In the genomic region with DNA sequence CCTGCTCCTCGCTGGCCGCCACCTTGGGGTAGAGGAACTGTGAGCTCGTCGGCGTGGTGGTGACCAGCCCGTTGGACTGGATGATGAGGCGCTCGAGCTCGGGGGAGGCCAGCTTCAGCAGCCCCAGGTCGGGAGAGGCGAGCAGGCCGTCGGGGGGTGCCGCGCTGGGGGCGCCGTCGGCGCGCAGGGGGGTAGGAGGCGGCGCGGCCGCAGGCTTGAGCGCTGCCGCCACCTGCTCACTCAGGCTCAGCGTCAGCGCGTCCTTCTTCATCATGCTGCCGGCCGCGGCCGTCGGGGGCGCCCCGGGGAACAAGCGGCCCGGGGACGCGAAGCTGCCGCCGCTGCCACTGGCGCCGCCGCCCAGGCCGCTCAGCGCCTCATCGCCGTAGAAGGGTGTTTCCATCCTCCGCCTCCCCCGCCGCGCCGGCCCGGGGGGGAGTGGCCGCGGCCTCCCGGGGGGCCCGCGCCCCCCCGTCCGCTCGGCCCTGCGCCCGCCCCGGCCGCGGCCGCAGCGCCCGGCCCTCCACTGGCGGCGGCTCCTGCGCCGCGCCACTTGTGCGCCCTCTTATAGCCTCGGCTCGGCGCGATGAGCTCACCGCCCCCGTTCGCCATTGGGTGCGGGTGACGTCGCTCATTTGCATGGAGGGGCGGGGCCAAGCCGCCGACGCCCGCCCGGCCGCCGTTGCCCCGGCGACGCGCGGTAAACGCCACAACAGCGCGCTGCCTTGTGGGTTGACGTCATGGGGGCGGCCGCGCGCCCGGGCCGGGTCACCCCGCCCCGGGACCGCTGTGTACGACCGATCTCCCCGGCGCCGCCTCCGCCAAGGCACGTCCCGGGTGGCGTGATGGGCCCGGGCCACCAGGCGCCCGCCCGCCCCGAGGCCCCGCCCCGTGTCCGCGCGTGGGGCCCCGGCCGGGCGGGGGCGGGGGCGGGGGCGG, we compare ENCODE assay signal across 1 cellular context.
TF ChIP-seq lines count a peak whose summit lies in the region.

TSS of gene JUND (minus strand) at position 541 of the 939 bp plus-strand sequence. CDS start at position 403, 138 bp downstream.

TF ChIP-seq in K562, 482 proteins besides CTCF, POLR2A, EP300 and RAD21 (continued from another document and continues in another):
- TF ChIP-seq, protein P1, sequence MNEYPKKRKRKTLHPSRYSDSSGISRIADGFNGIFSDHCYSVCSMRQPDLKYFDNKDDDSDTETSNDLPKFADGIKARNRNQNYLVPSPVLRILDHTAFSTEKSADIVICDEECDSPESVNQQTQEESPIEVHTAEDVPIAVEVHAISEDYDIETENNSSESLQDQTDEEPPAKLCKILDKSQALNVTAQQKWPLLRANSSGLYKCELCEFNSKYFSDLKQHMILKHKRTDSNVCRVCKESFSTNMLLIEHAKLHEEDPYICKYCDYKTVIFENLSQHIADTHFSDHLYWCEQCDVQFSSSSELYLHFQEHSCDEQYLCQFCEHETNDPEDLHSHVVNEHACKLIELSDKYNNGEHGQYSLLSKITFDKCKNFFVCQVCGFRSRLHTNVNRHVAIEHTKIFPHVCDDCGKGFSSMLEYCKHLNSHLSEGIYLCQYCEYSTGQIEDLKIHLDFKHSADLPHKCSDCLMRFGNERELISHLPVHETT (CRISPR knock-in tag; conservative IDR thresholded peaks at IDR 0.05 in 1 of 2, IDR thresholded peaks at IDR 0.05 in 1 of 2) = peak in 1 of 2 experiments; percentile 100; a peak in 2 of 4 replicates
- TF ChIP-seq BRD9 (IDR thresholded peaks at IDR 0.05; ENCODE audit: low read depth, partially characterized antibody) = no peak
- no peak for TF ChIP-seq LCOR (CRISPR knock-in tag; IDR thresholded peaks at IDR 0.05)
- no peak for TF ChIP-seq MXD1 (CRISPR knock-in tag; IDR thresholded peaks at IDR 0.05; ENCODE audit: borderline replicate concordance, poor library complexity, severe bottlenecking)
- TF ChIP-seq HSF4 (CRISPR knock-in tag; IDR thresholded peaks at IDR 0.05; ENCODE audit: borderline replicate concordance) = no peak
- no peak for TF ChIP-seq ZNF449 (CRISPR knock-in tag; IDR thresholded peaks at IDR 0.05)
- no peak for TF ChIP-seq STAT5A (IDR thresholded peaks at IDR 0.05; ENCODE audit: borderline replicate concordance, low read length)
- TF ChIP-seq, protein P2, sequence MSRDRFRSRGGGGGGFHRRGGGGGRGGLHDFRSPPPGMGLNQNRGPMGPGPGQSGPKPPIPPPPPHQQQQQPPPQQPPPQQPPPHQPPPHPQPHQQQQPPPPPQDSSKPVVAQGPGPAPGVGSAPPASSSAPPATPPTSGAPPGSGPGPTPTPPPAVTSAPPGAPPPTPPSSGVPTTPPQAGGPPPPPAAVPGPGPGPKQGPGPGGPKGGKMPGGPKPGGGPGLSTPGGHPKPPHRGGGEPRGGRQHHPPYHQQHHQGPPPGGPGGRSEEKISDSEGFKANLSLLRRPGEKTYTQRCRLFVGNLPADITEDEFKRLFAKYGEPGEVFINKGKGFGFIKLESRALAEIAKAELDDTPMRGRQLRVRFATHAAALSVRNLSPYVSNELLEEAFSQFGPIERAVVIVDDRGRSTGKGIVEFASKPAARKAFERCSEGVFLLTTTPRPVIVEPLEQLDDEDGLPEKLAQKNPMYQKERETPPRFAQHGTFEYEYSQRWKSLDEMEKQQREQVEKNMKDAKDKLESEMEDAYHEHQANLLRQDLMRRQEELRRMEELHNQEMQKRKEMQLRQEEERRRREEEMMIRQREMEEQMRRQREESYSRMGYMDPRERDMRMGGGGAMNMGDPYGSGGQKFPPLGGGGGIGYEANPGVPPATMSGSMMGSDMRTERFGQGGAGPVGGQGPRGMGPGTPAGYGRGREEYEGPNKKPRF (IDR thresholded peaks at IDR 0.05; ENCODE audit: low read depth, low read length) = no peak
- no peak; the same call in 1 of the 2 replicates for TF ChIP-seq ZKSCAN1 (IDR thresholded peaks at IDR 0.05; ENCODE audit: low read depth, low read length)
- no peak for TF ChIP-seq NBN (IDR thresholded peaks at IDR 0.05; ENCODE audit: low read depth)
- TF ChIP-seq ZNF445 (CRISPR knock-in tag; IDR thresholded peaks at IDR 0.05; ENCODE audit: low read depth) = no peak
- TF ChIP-seq NCOA6 (IDR thresholded peaks at IDR 0.05) = peak; percentile 94
- TF ChIP-seq ZNF780A (CRISPR knock-in tag; IDR thresholded peaks at IDR 0.05) = no peak
- no peak for TF ChIP-seq PTBP1 (IDR thresholded peaks at IDR 0.05; ENCODE audit: low read depth, low read length)
- no peak for TF ChIP-seq KLF16 (IDR thresholded peaks at IDR 0.05)
- peak; percentile 77 for TF ChIP-seq GTF2A2 (tag; IDR thresholded peaks at IDR 0.05)
- peak; percentile 60; the same call in 1 of the 2 replicates for TF ChIP-seq RNF2 (IDR thresholded peaks at IDR 0.05)
- TF ChIP-seq SLC30A9 (CRISPR knock-in tag; IDR thresholded peaks at IDR 0.05) = no peak
- no peak for TF ChIP-seq SPI1 (IDR thresholded peaks at IDR 0.05; ENCODE audit: borderline replicate concordance, low read depth, low read length)
- TF ChIP-seq SETDB1 (IDR thresholded peaks at IDR 0.05; ENCODE audit: low read length) = no peak
- no peak for TF ChIP-seq BRCA1 (IDR thresholded peaks at IDR 0.05)
- no peak for TF ChIP-seq BRCA1 (CRISPR knock-in tag; IDR thresholded peaks at IDR 0.05)
- TF ChIP-seq ZFX (CRISPR knock-in tag; IDR thresholded peaks at IDR 0.05) = peak; percentile 74
- TF ChIP-seq SRSF9 (IDR thresholded peaks at IDR 0.05; ENCODE audit: borderline replicate concordance, low read depth, low read length) = no peak
- no peak for TF ChIP-seq DLX4 (CRISPR knock-in tag; IDR thresholded peaks at IDR 0.05)
- TF ChIP-seq RAD51 (IDR thresholded peaks at IDR 0.05; ENCODE audit: borderline replicate concordance, low read depth) = no peak
- no peak for TF ChIP-seq MTA2 (IDR thresholded peaks at IDR 0.05; ENCODE audit: low read depth)
- TF ChIP-seq, protein P3, sequence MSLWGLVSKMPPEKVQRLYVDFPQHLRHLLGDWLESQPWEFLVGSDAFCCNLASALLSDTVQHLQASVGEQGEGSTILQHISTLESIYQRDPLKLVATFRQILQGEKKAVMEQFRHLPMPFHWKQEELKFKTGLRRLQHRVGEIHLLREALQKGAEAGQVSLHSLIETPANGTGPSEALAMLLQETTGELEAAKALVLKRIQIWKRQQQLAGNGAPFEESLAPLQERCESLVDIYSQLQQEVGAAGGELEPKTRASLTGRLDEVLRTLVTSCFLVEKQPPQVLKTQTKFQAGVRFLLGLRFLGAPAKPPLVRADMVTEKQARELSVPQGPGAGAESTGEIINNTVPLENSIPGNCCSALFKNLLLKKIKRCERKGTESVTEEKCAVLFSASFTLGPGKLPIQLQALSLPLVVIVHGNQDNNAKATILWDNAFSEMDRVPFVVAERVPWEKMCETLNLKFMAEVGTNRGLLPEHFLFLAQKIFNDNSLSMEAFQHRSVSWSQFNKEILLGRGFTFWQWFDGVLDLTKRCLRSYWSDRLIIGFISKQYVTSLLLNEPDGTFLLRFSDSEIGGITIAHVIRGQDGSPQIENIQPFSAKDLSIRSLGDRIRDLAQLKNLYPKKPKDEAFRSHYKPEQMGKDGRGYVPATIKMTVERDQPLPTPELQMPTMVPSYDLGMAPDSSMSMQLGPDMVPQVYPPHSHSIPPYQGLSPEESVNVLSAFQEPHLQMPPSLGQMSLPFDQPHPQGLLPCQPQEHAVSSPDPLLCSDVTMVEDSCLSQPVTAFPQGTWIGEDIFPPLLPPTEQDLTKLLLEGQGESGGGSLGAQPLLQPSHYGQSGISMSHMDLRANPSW (CRISPR knock-in tag; IDR thresholded peaks at IDR 0.05) = no peak
- TF ChIP-seq PHF21A (IDR thresholded peaks at IDR 0.05; ENCODE audit: borderline replicate concordance, low read depth) = no peak
- TF ChIP-seq HMGN3 (IDR thresholded peaks at IDR 0.05; ENCODE audit: borderline replicate concordance, extremely low read depth, insufficient read length, low read depth, low read length) = peak; percentile 98
- no peak for TF ChIP-seq CHCHD3 (CRISPR knock-in tag; IDR thresholded peaks at IDR 0.05)
- no peak for TF ChIP-seq ZNF212 (CRISPR knock-in tag; IDR thresholded peaks at IDR 0.05)
- TF ChIP-seq, protein P4, sequence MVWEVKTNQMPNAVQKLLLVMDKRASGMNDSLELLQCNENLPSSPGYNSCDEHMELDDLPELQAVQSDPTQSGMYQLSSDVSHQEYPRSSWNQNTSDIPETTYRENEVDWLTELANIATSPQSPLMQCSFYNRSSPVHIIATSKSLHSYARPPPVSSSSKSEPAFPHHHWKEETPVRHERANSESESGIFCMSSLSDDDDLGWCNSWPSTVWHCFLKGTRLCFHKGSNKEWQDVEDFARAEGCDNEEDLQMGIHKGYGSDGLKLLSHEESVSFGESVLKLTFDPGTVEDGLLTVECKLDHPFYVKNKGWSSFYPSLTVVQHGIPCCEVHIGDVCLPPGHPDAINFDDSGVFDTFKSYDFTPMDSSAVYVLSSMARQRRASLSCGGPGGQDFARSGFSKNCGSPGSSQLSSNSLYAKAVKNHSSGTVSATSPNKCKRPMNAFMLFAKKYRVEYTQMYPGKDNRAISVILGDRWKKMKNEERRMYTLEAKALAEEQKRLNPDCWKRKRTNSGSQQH (CRISPR knock-in tag; IDR thresholded peaks at IDR 0.05) = no peak
- TF ChIP-seq, protein P5, sequence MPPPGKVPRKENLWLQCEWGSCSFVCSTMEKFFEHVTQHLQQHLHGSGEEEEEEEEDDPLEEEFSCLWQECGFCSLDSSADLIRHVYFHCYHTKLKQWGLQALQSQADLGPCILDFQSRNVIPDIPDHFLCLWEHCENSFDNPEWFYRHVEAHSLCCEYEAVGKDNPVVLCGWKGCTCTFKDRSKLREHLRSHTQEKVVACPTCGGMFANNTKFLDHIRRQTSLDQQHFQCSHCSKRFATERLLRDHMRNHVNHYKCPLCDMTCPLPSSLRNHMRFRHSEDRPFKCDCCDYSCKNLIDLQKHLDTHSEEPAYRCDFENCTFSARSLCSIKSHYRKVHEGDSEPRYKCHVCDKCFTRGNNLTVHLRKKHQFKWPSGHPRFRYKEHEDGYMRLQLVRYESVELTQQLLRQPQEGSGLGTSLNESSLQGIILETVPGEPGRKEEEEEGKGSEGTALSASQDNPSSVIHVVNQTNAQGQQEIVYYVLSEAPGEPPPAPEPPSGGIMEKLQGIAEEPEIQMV (tag; conservative IDR thresholded peaks at IDR 0.05; ENCODE audit: low read depth) = no peak
- TF ChIP-seq SUPT5H (IDR thresholded peaks at IDR 0.05) = no peak
- no peak for TF ChIP-seq NUFIP1 (IDR thresholded peaks at IDR 0.05; ENCODE audit: partially characterized antibody)
- TF ChIP-seq USF2 (CRISPR knock-in tag; IDR thresholded peaks at IDR 0.05) = no peak
- 0 out of 2 replicates have a peak, but pooled peaks have one; percentile 53 for TF ChIP-seq TGIF2 (CRISPR knock-in tag; IDR thresholded peaks at IDR 0.05)
- TF ChIP-seq CC2D1A (IDR thresholded peaks at IDR 0.05) = no peak
- peak; percentile 73 for TF ChIP-seq NFYB (IDR thresholded peaks at IDR 0.05; ENCODE audit: extremely low read depth, insufficient read length)
- no peak for TF ChIP-seq MCM3 (IDR thresholded peaks at IDR 0.05)
- peak; percentile 98 for TF ChIP-seq FIP1L1 (IDR thresholded peaks at IDR 0.05; ENCODE audit: low read depth, low read length, poor library complexity, severe bottlenecking)
- TF ChIP-seq KAT7 (CRISPR knock-in tag; IDR thresholded peaks at IDR 0.05; ENCODE audit: borderline replicate concordance) = peak; percentile 97; the same call in 1 of the 2 replicates
- no peak for TF ChIP-seq KHSRP (IDR thresholded peaks at IDR 0.05)
- no peak; a peak in 1 of 4 replicates for TF ChIP-seq TBL1XR1 (IDR thresholded peaks at IDR 0.05; ENCODE audit: low read length in 2 of 2)
- TF ChIP-seq HNRNPK (IDR thresholded peaks at IDR 0.05; ENCODE audit: low read depth, low read length, poor library complexity, severe bottlenecking) = no peak
- TF ChIP-seq POLR2G (IDR thresholded peaks at IDR 0.05; ENCODE audit: low read depth, low read length) = peak; percentile 99
- TF ChIP-seq TAF9B (IDR thresholded peaks at IDR 0.05; ENCODE audit: partially characterized antibody) = no peak
- no peak for TF ChIP-seq TRIM28 (IDR thresholded peaks at IDR 0.05)
- peak; percentile 68 for TF ChIP-seq E2F3 (CRISPR knock-in tag; IDR thresholded peaks at IDR 0.05)
- peak; percentile 86 for TF ChIP-seq HNRNPLL (IDR thresholded peaks at IDR 0.05; ENCODE audit: low read depth, low read length, poor library complexity, severe bottlenecking)
- no peak for TF ChIP-seq ADNP (tag; IDR thresholded peaks at IDR 0.05)
- TF ChIP-seq, protein P6, sequence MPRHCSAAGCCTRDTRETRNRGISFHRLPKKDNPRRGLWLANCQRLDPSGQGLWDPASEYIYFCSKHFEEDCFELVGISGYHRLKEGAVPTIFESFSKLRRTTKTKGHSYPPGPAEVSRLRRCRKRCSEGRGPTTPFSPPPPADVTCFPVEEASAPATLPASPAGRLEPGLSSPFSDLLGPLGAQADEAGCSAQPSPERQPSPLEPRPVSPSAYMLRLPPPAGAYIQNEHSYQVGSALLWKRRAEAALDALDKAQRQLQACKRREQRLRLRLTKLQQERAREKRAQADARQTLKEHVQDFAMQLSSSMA (CRISPR knock-in tag; IDR thresholded peaks at IDR 0.05) = peak; percentile 22; the same call in 1 of the 2 replicates
